Comparison of ENCODE assay signal across 19 cellular contexts in genomic region chr1:111789077-111789476, GRCh38. TPM values are rescaled to one million over a fixed set of nuclear protein-coding genes. Genes with fewer than 3 reads are reported as not detected.
DNase-seq lines count a peak whose midpoint lies in the region; ATAC-seq, FAIRE-seq and TF ChIP-seq lines count a peak whose summit lies in the region.
"Had no signal": no experiment of that assay in that cellular context is flagged by ENCODE, and none has a peak within 500 bp of the region (broad histone marks: within the 10 kb centered on the region; RNA-seq: fewer than 3 reads in every experiment).

No MANE protein-coding gene starts in this region.

- H3K36me3 Mint-ChIP-seq in endodermal cell (ENCODE audit: low read depth): no peaks in the 10 kb centered on the region
- H3K36me3 Mint-ChIP-seq: CD14-positive monocyte had no signal

- H3K27me3 ChIP-seq in BLaER1 treated with 17β-estradiol and CSF1 and Interleukin-3, amounts not matched to agents 10 nM and 100 nM: no peaks in the 10 kb centered on the region
- H3K27me3 ChIP-seq in endodermal cell (ENCODE audit: control insufficient read depth, insufficient read depth, low read length, poor library complexity, severe bottlenecking): peaks cover 16% of the 10 kb centered on the region
- H3K27me3 ChIP-seq: gastrocnemius medialis had no signal

- peaks cover 14% of the 10 kb centered on the region for H3K27me3 Mint-ChIP-seq in endodermal cell (ENCODE audit: insufficient read depth)

- no peak for TF ChIP-seq POLR2A in GM12892 (IDR thresholded peaks at IDR 0.05; ENCODE audit: low read depth, low read length)

- ATAC-seq in sciatic nerve: peak; percentile 67
- ATAC-seq: activated CD8-positive, alpha-beta T cell treated with anti-CD3 and anti-CD28 coated beads, Interleukin-2, amount 10 ng/mL, durations not matched to agents 7 days and 5 days; activated naive CD8-positive, alpha-beta T cell treated with anti-CD3 and anti-CD28 coated beads, Interleukin-2, amount 50 U/mL, for 24 hours had no signal

- H3K9ac ChIP-seq in BLaER1 treated with 17β-estradiol and CSF1 and Interleukin-3, amounts not matched to agents 10 nM and 100 nM: no peak overlapping the region
- H3K9ac ChIP-seq in endodermal cell (ENCODE audit: extremely low read depth, low read length, poor library complexity, severe bottlenecking): no peak overlapping the region

- intact Hi-C loops in sciatic nerve (cut with DNase I): no loop called here

- peaks cover 0 to 18% (median 13%) of the 10 kb centered on the region in 10 experiments; a peak in 13 of 20 replicates for H3K4me1 ChIP-seq in BLaER1 treated with 17β-estradiol and CSF1 and Interleukin-3, amounts not matched to agents 10 nM and 100 nM
- no peaks in the 10 kb centered on the region for H3K4me1 ChIP-seq in endodermal cell (ENCODE audit: control insufficient read depth, insufficient read depth, low read length)
- H3K4me1 ChIP-seq: gastrocnemius medialis had no signal

- 0 out of 22 replicates have a peak overlapping the region, but pooled peaks of 2 of the 11 experiments have one; percentile 10 to 13 for H3K27ac ChIP-seq in BLaER1 treated with 17β-estradiol and CSF1 and Interleukin-3, amounts not matched to agents 10 nM and 100 nM
- no peak overlapping the region for H3K27ac ChIP-seq in endodermal cell (ENCODE audit: low read depth, low read length)

- H3K9me3 ChIP-seq in BLaER1 treated with 17β-estradiol and CSF1 and Interleukin-3, amounts not matched to agents 10 nM and 100 nM (replicated peaks in 1 of 11): no peaks in the 10 kb centered on the region
- no peaks in the 10 kb centered on the region for H3K9me3 ChIP-seq in endodermal cell (ENCODE audit: control insufficient read depth, low read length)
- H3K9me3 ChIP-seq: gastrocnemius medialis had no signal

- H3K27ac Mint-ChIP-seq in endodermal cell: no peak overlapping the region
- H3K27ac Mint-ChIP-seq: activated CD8-positive, alpha-beta T cell treated with anti-CD3 and anti-CD28 coated beads, Interleukin-2, amount 10 ng/mL, durations not matched to agents 7 days and 5 days; activated naive CD8-positive, alpha-beta T cell treated with anti-CD3 and anti-CD28 coated beads, Interleukin-2, amount 50 U/mL, for 24 hours; CD14-positive monocyte had no signal

- no peaks in the 10 kb centered on the region for H3K36me3 ChIP-seq in BLaER1 treated with 17β-estradiol and CSF1 and Interleukin-3, amounts not matched to agents 10 nM and 100 nM
- no peaks in the 10 kb centered on the region for H3K36me3 ChIP-seq in endodermal cell (ENCODE audit: control insufficient read depth, insufficient read depth, low read length)
- H3K36me3 ChIP-seq: gastrocnemius medialis had no signal

- H3K4me1 Mint-ChIP-seq in endodermal cell: peaks cover 7% of the 10 kb centered on the region
- H3K4me1 Mint-ChIP-seq: activated naive CD8-positive, alpha-beta T cell treated with anti-CD3 and anti-CD28 coated beads, Interleukin-2, amount 50 U/mL, for 24 hours had no signal

- H3K9me3 Mint-ChIP-seq in endodermal cell: no peaks in the 10 kb centered on the region
- H3K9me3 Mint-ChIP-seq: activated naive CD8-positive, alpha-beta T cell treated with anti-CD3 and anti-CD28 coated beads, Interleukin-2, amount 50 U/mL, for 24 hours; CD14-positive monocyte; nephron had no signal

- peak; percentile 8 for DNase-seq in LHCN-M2 (ENCODE audit: low read depth)
- DNase-seq in endodermal cell: peak; percentile 41
- DNase-seq in sciatic nerve (ENCODE audit: low spot score): no peak
- no peak for DNase-seq in GM12892 (ENCODE audit: insufficient read length)
- no peak for DNase-seq in HCEC 1CT
- no peak for DNase-seq in DMS53 (lab: John Stamatoyannopoulos, UW)
- DNase-seq: activated CD8-positive, alpha-beta T cell treated with anti-CD3 and anti-CD28 coated beads, Interleukin-2, amount 10 ng/mL, durations not matched to agents 7 days and 5 days; activated naive CD8-positive, alpha-beta T cell treated with anti-CD3 and anti-CD28 coated beads, Interleukin-2, amount 50 U/mL, for 24 hours; central memory CD4-positive, alpha-beta T cell; gastrocnemius medialis; KBM-7; mammary epithelial cell; NCI-H1092 treated with DMSO at 0.1 percent for 48 hours; RPMI8226; T-helper 1 cell had no signal

- no peaks in the 10 kb centered on the region for H4K20me1 ChIP-seq in BLaER1 treated with 17β-estradiol and CSF1 and Interleukin-3, amounts not matched to agents 10 nM and 100 nM

- no peak overlapping the region for H3K4me3 Mint-ChIP-seq in endodermal cell
- H3K4me3 Mint-ChIP-seq: activated CD8-positive, alpha-beta T cell treated with anti-CD3 and anti-CD28 coated beads, Interleukin-2, amount 10 ng/mL, durations not matched to agents 7 days and 5 days; activated naive CD8-positive, alpha-beta T cell treated with anti-CD3 and anti-CD28 coated beads, Interleukin-2, amount 50 U/mL, for 24 hours; CD14-positive monocyte; nephron had no signal

- no peak for TF ChIP-seq CTCF in endodermal cell (conservative IDR thresholded peaks at IDR 0.05)

- no peak for FAIRE-seq in GM12892 (lab: Jason Lieb, UNC)
- FAIRE-seq: endometrium had no signal

- H3K4me3 ChIP-seq in BLaER1 treated with 17β-estradiol and CSF1 and Interleukin-3, amounts not matched to agents 10 nM and 100 nM: no peak overlapping the region
- H3K4me3 ChIP-seq in endodermal cell (ENCODE audit: low read length): no peak overlapping the region
- H3K4me3 ChIP-seq: gastrocnemius medialis had no signal

- H3K4me2 ChIP-seq in BLaER1 treated with 17β-estradiol and CSF1 and Interleukin-3, amounts not matched to agents 10 nM and 100 nM: peak overlapping the region in 6 of 11 experiments; percentile 2 to 44 (median 28); a peak in 5 of 22 replicates

- WGBS in endodermal cell (ENCODE audit: insufficient coverage in 1 of 2, insufficient read length in 1 of 2), 2 experiments: 85% methylated on average over 5 of the region's 5 CpGs

RNA-seq across cellular contexts. Expression of gene DDX20, which starts 33.4 kb away (rescaled TPM):
- 23.6 and 31.0 TPM in 2 replicates for total RNA-seq in LHCN-M2 (2014; rRNA removed)
- 4.8 TPM for polyA plus RNA-seq in LHCN-M2 (2012)
- total RNA-seq in endodermal cell: 10 to 100 TPM; 19.4 to 19.8 TPM
- polyA plus RNA-seq in endodermal cell (2013, experiment 1 of 2): 18.2 TPM
- 16.6 TPM for polyA plus RNA-seq in endodermal cell (2013, experiment 2 of 2)
- 9.7 TPM for total RNA-seq in sciatic nerve
- 10.1 TPM for polyA plus RNA-seq in GM12892 (2012; ENCODE audit: missing spikeins)

RNA-seq across cellular contexts. Expression of gene INKA2, which starts 49.9 kb away (rescaled TPM):
- 6.3 and 12.5 TPM in 2 replicates for total RNA-seq in LHCN-M2 (2014; rRNA removed)
- 3.4 TPM for polyA plus RNA-seq in LHCN-M2 (2012)
- 1 to 10 TPM; 1.4 to 1.9 TPM for total RNA-seq in endodermal cell
- polyA plus RNA-seq in endodermal cell (2013, experiment 1 of 2): 3.3 TPM
- 3.4 TPM for polyA plus RNA-seq in endodermal cell (2013, experiment 2 of 2)
- total RNA-seq in sciatic nerve: 17.9 TPM
- polyA plus RNA-seq in GM12892 (2012; ENCODE audit: missing spikeins): 1.3 TPM

Comparison
In these comparisons a context has a peak if more than half of its experiments do, and no peak if none do; other contexts are left out.
1. DNase-seq: peak in LHCN-M2 (single experiment) and endodermal cell (single experiment); none in sciatic nerve (single experiment), GM12892 (single experiment), HCEC 1CT (single experiment) and DMS53 (single experiment).